ENCODE assay signal across 9 cellular contexts in genomic region chr17:43025766-43026537, GRCh38. TPM values are rescaled to one million over a fixed set of nuclear protein-coding genes. Genes with fewer than 3 reads are reported as not detected.
DNase-seq lines count a peak whose midpoint lies in the region; ATAC-seq, FAIRE-seq and TF ChIP-seq lines count a peak whose summit lies in the region.
"Had no signal": no experiment of that assay in that cellular context is flagged by ENCODE, and none has a peak within 500 bp of the region (broad histone marks: within the 10 kb centered on the region; RNA-seq: fewer than 3 reads in every experiment).

No MANE protein-coding gene starts in this region.

- CTCF ChIA-PET in activated CD4-positive, alpha-beta T cell treated with anti-CD3 and anti-CD28 coated beads for 36 hours (lab: Charles Lee) = interaction anchor here (0.7 kb wide), 2 partner anchors 15 to 348 kb away, joined by 3 read pairs; no protein-coding TSS in a partner anchor

- H3K27ac ChIP-seq in suprapubic skin (peak overlapping the region; percentile 3), upper lobe of right lung (no peak overlapping the region), right atrium auricular region (peak overlapping the region in 1 of 2 donors; percentile 31)

- no peak overlapping the region for H3K27ac Mint-ChIP-seq in activated CD4-positive, alpha-beta T cell treated with anti-CD3 and anti-CD28 coated beads for 36 hours
- no peak overlapping the region for H3K27ac Mint-ChIP-seq in activated T-helper 1 cell treated with anti-CD3 and anti-CD28 coated beads, Interleukin-12 subunit alpha, Interleukin-12 subunit beta, Interleukin-2, Interleukin-4 antibody, amounts not matched to agents 30 ng/mL and 10 ng/mL and 1 ng/mL, durations not matched to agents 14 hours and 24 hours and 36 hours

- TF ChIP-seq CTCF in suprapubic skin (IDR thresholded peaks at IDR 0.05) (no peak), upper lobe of right lung (IDR thresholded peaks at IDR 0.05) (no peak), right atrium auricular region (IDR thresholded peaks at IDR 0.05) (no peak)

- TF ChIP-seq POLR2A in suprapubic skin (IDR thresholded peaks at IDR 0.05) = no peak

- TF ChIP-seq EP300 in suprapubic skin (IDR thresholded peaks at IDR 0.05) = no peak

- no peak for ATAC-seq in activated CD4-positive, alpha-beta T cell treated with anti-CD3 and anti-CD28 coated beads for 36 hours
- ATAC-seq in upper lobe of right lung = no peak

- no peaks in the 10 kb centered on the region for H3K27me3 ChIP-seq in suprapubic skin
- H3K27me3 ChIP-seq in upper lobe of right lung = no peaks in the 10 kb centered on the region
- no peaks in the 10 kb centered on the region for H3K27me3 ChIP-seq in right atrium auricular region

- POLR2A ChIA-PET in activated CD4-positive, alpha-beta T cell treated with anti-CD3 and anti-CD28 coated beads for 36 hours (lab: Charles Lee) = no interaction called here

- H3K4me1 Mint-ChIP-seq in activated CD4-positive, alpha-beta T cell treated with anti-CD3 and anti-CD28 coated beads for 36 hours = peaks cover 15% of the 10 kb centered on the region
- peaks cover 14% of the 10 kb centered on the region for H3K4me1 Mint-ChIP-seq in activated T-helper 1 cell treated with anti-CD3 and anti-CD28 coated beads, Interleukin-12 subunit alpha, Interleukin-12 subunit beta, Interleukin-2, Interleukin-4 antibody, amounts not matched to agents 30 ng/mL and 10 ng/mL and 1 ng/mL, durations not matched to agents 14 hours and 24 hours and 36 hours (ENCODE audit: low read depth)

- H3K4me3 Mint-ChIP-seq in activated CD4-positive, alpha-beta T cell treated with anti-CD3 and anti-CD28 coated beads for 36 hours = peak overlapping the region; percentile 61
- peak overlapping the region; percentile 67 for H3K4me3 Mint-ChIP-seq in activated T-helper 1 cell treated with anti-CD3 and anti-CD28 coated beads, Interleukin-12 subunit alpha, Interleukin-12 subunit beta, Interleukin-2, Interleukin-4 antibody, amounts not matched to agents 30 ng/mL and 10 ng/mL and 1 ng/mL, durations not matched to agents 14 hours and 24 hours and 36 hours

- no peak for DNase-seq in activated CD4-positive, alpha-beta T cell treated with anti-CD3 and anti-CD28 coated beads for 36 hours
- DNase-seq in activated CD4-positive, alpha-beta T cell treated with anti-CD3 and anti-CD28 coated beads for 48 hours = no peak
- DNase-seq in activated T-helper 1 cell treated with anti-CD3 and anti-CD28 coated beads, Interleukin-12 subunit alpha, Interleukin-12 subunit beta, Interleukin-2, Interleukin-4 antibody, amounts not matched to agents 30 ng/mL and 10 ng/mL and 1 ng/mL, durations not matched to agents 14 hours and 24 hours and 36 hours (ENCODE audit: low spot score) = no peak
- no peak for DNase-seq in suprapubic skin (ENCODE audit: low spot score in 2 of 2)
- DNase-seq in GM19239 (ENCODE audit: insufficient read length, low spot score) = no peak
- DNase-seq in upper lobe of right lung = no peak
- no peak for DNase-seq in right atrium auricular region (ENCODE audit: low spot score)

- H3K4me1 ChIP-seq in suprapubic skin (peaks cover 27% of the 10 kb centered on the region), upper lobe of right lung (peaks cover 16% of the 10 kb centered on the region), right atrium auricular region (peaks cover 0 to 20% of the 10 kb centered on the region in 2 donors)

- H3K4me3 ChIP-seq in iPS-18c (ENCODE audit: insufficient read depth, low read depth, low read length) = peak overlapping the region; percentile 87
- H3K4me3 ChIP-seq in suprapubic skin = no peak overlapping the region
- H3K4me3 ChIP-seq in upper lobe of right lung = no peak overlapping the region
- H3K4me3 ChIP-seq in right atrium auricular region = peak overlapping the region in 1 of 2 donors; percentile 65

- no peaks in the 10 kb centered on the region for H3K9me3 ChIP-seq in iPS-18c (ENCODE audit: control insufficient read depth, insufficient read depth, low read length)
- no peaks in the 10 kb centered on the region for H3K9me3 ChIP-seq in suprapubic skin
- no peaks in the 10 kb centered on the region for H3K9me3 ChIP-seq in upper lobe of right lung
- no peaks in the 10 kb centered on the region for H3K9me3 ChIP-seq in right atrium auricular region

- 58% methylated on average over 16 of the region's 16 CpGs for WGBS in suprapubic skin

- H3K36me3 ChIP-seq in suprapubic skin (no peaks in the 10 kb centered on the region), upper lobe of right lung (no peaks in the 10 kb centered on the region), right atrium auricular region (no peaks in the 10 kb centered on the region)

- no peaks in the 10 kb centered on the region for H3K36me3 Mint-ChIP-seq in activated CD4-positive, alpha-beta T cell treated with anti-CD3 and anti-CD28 coated beads for 36 hours (ENCODE audit: low read depth)
- H3K36me3 Mint-ChIP-seq in activated T-helper 1 cell treated with anti-CD3 and anti-CD28 coated beads, Interleukin-12 subunit alpha, Interleukin-12 subunit beta, Interleukin-2, Interleukin-4 antibody, amounts not matched to agents 30 ng/mL and 10 ng/mL and 1 ng/mL, durations not matched to agents 14 hours and 24 hours and 36 hours (ENCODE audit: low read depth) = peaks cover 2% of the 10 kb centered on the region
- H3K36me3 Mint-ChIP-seq: activated naive CD4-positive, alpha-beta T cell treated with anti-CD3 and anti-CD28 coated beads, Interleukin-2, amount 50 U/mL, for 72 hours had no signal

- no peaks in the 10 kb centered on the region for H3K9me3 Mint-ChIP-seq in activated CD4-positive, alpha-beta T cell treated with anti-CD3 and anti-CD28 coated beads for 36 hours (ENCODE audit: low read depth)
- no peaks in the 10 kb centered on the region for H3K9me3 Mint-ChIP-seq in activated T-helper 1 cell treated with anti-CD3 and anti-CD28 coated beads, Interleukin-12 subunit alpha, Interleukin-12 subunit beta, Interleukin-2, Interleukin-4 antibody, amounts not matched to agents 30 ng/mL and 10 ng/mL and 1 ng/mL, durations not matched to agents 14 hours and 24 hours and 36 hours
- H3K9me3 Mint-ChIP-seq: activated naive CD4-positive, alpha-beta T cell treated with anti-CD3 and anti-CD28 coated beads, Interleukin-2, amount 50 U/mL, for 72 hours had no signal

- no peak for FAIRE-seq in GM19239 (lab: Jason Lieb, UNC)

- intact Hi-C loops in activated CD4-positive, alpha-beta T cell treated with anti-CD3 and anti-CD28 coated beads for 36 hours (cut with DNase I, micrococcal nuclease) = loop anchor here in 1 of 2 experiments (2.0 kb wide), 1 partner anchor 363 kb away; no protein-coding TSS in a partner anchor
- intact Hi-C loops in activated T-helper 1 cell treated with anti-CD3 and anti-CD28 coated beads, Interleukin-12 subunit alpha, Interleukin-12 subunit beta, Interleukin-2, Interleukin-4 antibody, amounts not matched to agents 30 ng/mL and 10 ng/mL and 1 ng/mL, durations not matched to agents 14 hours and 24 hours and 36 hours (cut with micrococcal nuclease) = loop anchor here (10.0 kb wide), 1 partner anchor 289 kb away; no protein-coding TSS in a partner anchor
- intact Hi-C loops in upper lobe of right lung (cut with DNase I) = no loop called here

- no peaks in the 10 kb centered on the region for H3K27me3 Mint-ChIP-seq in activated CD4-positive, alpha-beta T cell treated with anti-CD3 and anti-CD28 coated beads for 36 hours
- H3K27me3 Mint-ChIP-seq in activated T-helper 1 cell treated with anti-CD3 and anti-CD28 coated beads, Interleukin-12 subunit alpha, Interleukin-12 subunit beta, Interleukin-2, Interleukin-4 antibody, amounts not matched to agents 30 ng/mL and 10 ng/mL and 1 ng/mL, durations not matched to agents 14 hours and 24 hours and 36 hours (ENCODE audit: insufficient read depth) = peaks cover 19% of the 10 kb centered on the region

RNA-seq across cellular contexts. Expression of gene RND2, which starts 0.9 kb away (rescaled TPM):
- under 1 TPM; 0.05 to 0.16 TPM for total RNA-seq in activated CD4-positive, alpha-beta T cell treated with anti-CD3 and anti-CD28 coated beads for 36 hours
- 0.07 TPM in 1 of 2 replicates, not detected in the other for total RNA-seq in activated T-helper 1 cell treated with anti-CD3 and anti-CD28 coated beads, Interleukin-12 subunit alpha, Interleukin-12 subunit beta, Interleukin-2, Interleukin-4 antibody, amounts not matched to agents 30 ng/mL and 10 ng/mL and 1 ng/mL, durations not matched to agents 14 hours and 24 hours and 36 hours
- total RNA-seq in suprapubic skin = 1 to 10 TPM in 3 of 4 donors, under 1 TPM in 1; 0.79 to 2.1 (median 1.8) TPM
- total RNA-seq in upper lobe of right lung = 0.78 TPM
- 1 to 10 TPM in 1 of 2 donors, under 1 TPM in 1; 0.63 to 3.5 TPM for total RNA-seq in right atrium auricular region
- total RNA-seq: activated naive CD4-positive, alpha-beta T cell treated with anti-CD3 and anti-CD28 coated beads, Interleukin-2, amount 50 U/mL, for 72 hours had no signal

RNA-seq across cellular contexts. Expression of gene VAT1, which starts 3.8 kb away (rescaled TPM):
- 10 to 100 TPM; 26.1 to 35.0 TPM for total RNA-seq in activated CD4-positive, alpha-beta T cell treated with anti-CD3 and anti-CD28 coated beads for 36 hours
- total RNA-seq in activated T-helper 1 cell treated with anti-CD3 and anti-CD28 coated beads, Interleukin-12 subunit alpha, Interleukin-12 subunit beta, Interleukin-2, Interleukin-4 antibody, amounts not matched to agents 30 ng/mL and 10 ng/mL and 1 ng/mL, durations not matched to agents 14 hours and 24 hours and 36 hours = 17.3 TPM in 2 replicates
- total RNA-seq in suprapubic skin (100 to 1,000 TPM; 125 to 234 (median 188) TPM), upper lobe of right lung (267 TPM), right atrium auricular region (10 to 100 TPM; 51.4 to 99.8 TPM)

RNA-seq across cellular contexts. Expression of gene IFI35, which starts 19.4 kb away (rescaled TPM):
- 10 to 100 TPM; 65.3 to 68.1 TPM for total RNA-seq in activated CD4-positive, alpha-beta T cell treated with anti-CD3 and anti-CD28 coated beads for 36 hours
- 65.8 and 67.0 TPM in 2 replicates for total RNA-seq in activated T-helper 1 cell treated with anti-CD3 and anti-CD28 coated beads, Interleukin-12 subunit alpha, Interleukin-12 subunit beta, Interleukin-2, Interleukin-4 antibody, amounts not matched to agents 30 ng/mL and 10 ng/mL and 1 ng/mL, durations not matched to agents 14 hours and 24 hours and 36 hours
- total RNA-seq in suprapubic skin (10 to 100 TPM in 3 of 4 donors, 1 to 10 TPM in 1; 9.0 to 18.0 (median 13.7) TPM), upper lobe of right lung (47.7 TPM), right atrium auricular region (10 to 100 TPM; 11.4 to 19.0 TPM)

RNA-seq across cellular contexts. Expression of gene RPL27, which starts 27.7 kb away (rescaled TPM):
- 1,000 to 10,000 TPM; 1,703 to 2,161 TPM for total RNA-seq in activated CD4-positive, alpha-beta T cell treated with anti-CD3 and anti-CD28 coated beads for 36 hours
- total RNA-seq in activated T-helper 1 cell treated with anti-CD3 and anti-CD28 coated beads, Interleukin-12 subunit alpha, Interleukin-12 subunit beta, Interleukin-2, Interleukin-4 antibody, amounts not matched to agents 30 ng/mL and 10 ng/mL and 1 ng/mL, durations not matched to agents 14 hours and 24 hours and 36 hours = 1,049 and 1,126 TPM in 2 replicates
- total RNA-seq in suprapubic skin (1,000 to 10,000 TPM in 3 of 4 donors, 100 to 1,000 TPM in 1; 968 to 1,986 (median 1,251) TPM), upper lobe of right lung (752 TPM), right atrium auricular region (1,000 to 10,000 TPM in 1 of 2 donors, 100 to 1,000 TPM in 1; 551 to 1,071 TPM)

RNA-seq across cellular contexts. Expression of gene RUNDC1, which starts 45.6 kb away (rescaled TPM):
- 10 to 100 TPM; 12.3 to 12.5 TPM for total RNA-seq in activated CD4-positive, alpha-beta T cell treated with anti-CD3 and anti-CD28 coated beads for 36 hours
- 16.9 and 18.8 TPM in 2 replicates for total RNA-seq in activated T-helper 1 cell treated with anti-CD3 and anti-CD28 coated beads, Interleukin-12 subunit alpha, Interleukin-12 subunit beta, Interleukin-2, Interleukin-4 antibody, amounts not matched to agents 30 ng/mL and 10 ng/mL and 1 ng/mL, durations not matched to agents 14 hours and 24 hours and 36 hours
- 10 to 100 TPM; 13.9 to 18.9 (median 16.2) TPM for total RNA-seq in suprapubic skin
- 14.4 TPM for total RNA-seq in upper lobe of right lung
- total RNA-seq in right atrium auricular region = 10 to 100 TPM in 1 of 2 donors, 1 to 10 TPM in 1; 9.9 to 11.1 TPM
